8 cellular contexts compared by ENCODE assay signal in the genomic region with DNA sequence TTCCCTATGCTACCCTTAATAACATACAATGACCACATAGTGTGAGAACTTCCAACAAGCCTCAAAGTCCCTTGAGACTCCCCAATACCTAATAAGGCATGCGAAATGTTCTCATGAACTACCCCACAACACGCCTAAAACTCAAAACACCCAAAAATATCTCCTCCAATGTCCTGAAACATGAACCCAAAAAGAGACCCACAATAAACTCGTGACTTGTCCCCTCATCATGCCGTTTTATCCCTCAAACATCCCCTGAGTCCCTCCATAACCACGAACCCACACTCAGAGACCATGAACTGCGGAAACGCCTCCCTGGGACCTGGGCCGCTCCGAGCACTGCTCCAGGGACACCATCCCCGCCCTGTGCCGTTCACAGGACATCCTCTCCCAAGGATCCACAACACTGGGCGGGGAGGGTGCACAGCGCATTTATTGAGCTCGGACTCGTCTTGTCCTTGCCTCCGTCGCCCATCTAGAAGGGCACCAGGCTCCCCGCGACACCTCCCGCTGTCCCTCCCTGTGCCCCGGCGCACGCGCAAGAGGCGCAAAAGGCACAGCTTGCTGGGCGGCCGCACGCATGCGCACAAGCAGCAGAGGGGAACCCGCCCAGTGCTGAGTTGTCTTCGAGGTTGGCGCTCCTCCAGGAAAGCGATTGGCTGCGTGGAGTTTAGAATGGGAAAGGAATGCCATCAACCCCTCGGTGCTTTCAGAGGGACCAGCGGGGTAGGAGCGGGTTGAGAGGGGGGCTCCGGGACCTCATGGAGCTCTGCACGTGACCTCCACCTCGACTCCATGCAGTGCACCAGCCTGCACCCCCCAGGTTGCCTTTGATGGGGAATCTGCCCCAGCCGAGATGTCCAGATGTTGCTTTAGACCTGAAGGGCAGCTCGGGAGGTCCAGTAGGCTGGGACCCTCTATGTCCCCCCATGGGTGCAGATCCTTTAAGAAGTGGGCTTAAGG. TPM values are rescaled to one million over a fixed set of nuclear protein-coding genes. Genes with fewer than 3 reads are reported as not detected.
A peak's percentile ranks its signal among the peaks of the same experiment; 100 is the strongest.
DNase-seq lines count a peak whose midpoint lies in the region; ATAC-seq and TF ChIP-seq lines count a peak whose summit lies in the region.

No MANE protein-coding gene starts in this region.

- POLR2A ChIA-PET in activated B cell treated with CpG ODN at 0.5 μM for 24 hours (lab: Charles Lee) = interaction anchor here (0.5 to 1.4 kb wide), 7 partner anchors 9 to 143 kb away, joined by 3 to 6 read pairs (median 3); a partner anchor contains a TSS

- peaks cover 7% of the 10 kb centered on the region for H3K36me3 ChIP-seq in mammary epithelial cell (ENCODE audit: insufficient read depth, low read length)

- BruUV-seq in mammary epithelial cell (replicated peaks; lab: Mats Ljungman, UMichigan) = TSS peak; percentile 10

- WGBS in mammary epithelial cell (ENCODE audit: low coverage, missing lambda C conversion rate) = 21% methylated on average over 9 of the region's 42 CpGs

- H3K27me3 ChIP-seq in mammary epithelial cell (ENCODE audit: insufficient read depth, low read length) = no peaks in the 10 kb centered on the region

- TF ChIP-seq CTCF in activated B cell treated with CpG ODN at 0.5 μM for 24 hours (IDR thresholded peaks at IDR 0.05) = no peak
- no peak for TF ChIP-seq CTCF in mammary epithelial cell (conservative IDR thresholded peaks at IDR 0.05 in 1 of 2, IDR thresholded peaks at IDR 0.05 in 1 of 2; ENCODE audit: extremely low read depth in 1 of 2, insufficient read depth in 1 of 2, low read depth in 1 of 2, low read length in 2 of 2)

- peaks cover 19% of the 10 kb centered on the region for H3K79me2 ChIP-seq in mammary epithelial cell (ENCODE audit: insufficient read depth, low read length)

- peak overlapping the region; percentile 83 for H3K4me3 Mint-ChIP-seq in activated B cell treated with CpG ODN at 0.5 μM for 24 hours

- CTCF ChIA-PET in activated B cell treated with CpG ODN at 0.5 μM for 24 hours (lab: Charles Lee) = interaction anchor here (0.7 to 1.3 kb wide), 6 partner anchors 10 to 371 kb away, joined by 3 to 6 read pairs (median 3); a partner anchor contains a TSS
- CTCF ChIA-PET in mammary epithelial cell (lab: Charles Lee; ENCODE audit: low non-redundant PET) = interaction anchor here (0.8 kb wide), 1 partner anchor 16 kb away, joined by 4 read pairs; no protein-coding TSS in a partner anchor

- H3K36me3 Mint-ChIP-seq in activated B cell treated with CpG ODN at 0.5 μM for 24 hours (ENCODE audit: low read depth) = no peaks in the 10 kb centered on the region

- H3K27me3 Mint-ChIP-seq in activated B cell treated with CpG ODN at 0.5 μM for 24 hours = no peaks in the 10 kb centered on the region

- H3K27ac Mint-ChIP-seq in activated B cell treated with CpG ODN at 0.5 μM for 24 hours = peak overlapping the region; percentile 67

- intact Hi-C loops in activated B cell treated with CpG ODN at 0.5 μM for 24 hours (cut with micrococcal nuclease) (loop anchor here (1.0 kb wide), 1 partner anchor 17 kb away; no protein-coding TSS in a partner anchor), mammary epithelial cell (cut with micrococcal nuclease) (loop anchor here (1.0 kb wide), 2 partner anchors 8 to 11 kb away; a partner anchor contains a TSS)

- peaks cover 74% of the 10 kb centered on the region for H3K4me1 ChIP-seq in mammary epithelial cell (ENCODE audit: insufficient read depth, low read length)

- H3K4me2 ChIP-seq in mammary epithelial cell (ENCODE audit: insufficient read depth, low read depth, low read length) = peak overlapping the region; percentile 58

- H3K4me3 ChIP-seq in mammary epithelial cell (replicated peaks in 1 of 3; ENCODE audit: insufficient read depth in 1 of 3, low read depth in 2 of 3, low read length in 3 of 3) = no peak overlapping the region

- in situ Hi-C loops in Caki2 (cut with HindIII; ENCODE audit: low pct_unique_long_range_greater_than_20kb, low sequenced_read_pairs) (no loop called here), mammary epithelial cell (cut with MboI; ENCODE audit: low sequenced_read_pairs in 2 of 2) (no loop called here)

- H2AFZ ChIP-seq in mammary epithelial cell (ENCODE audit: low read depth, low read length) = peak overlapping the region; percentile 17

- dilution Hi-C loops in mammary epithelial cell (cut with HindIII; ENCODE audit: low sequenced_read_pairs) = no loop called here

- peak overlapping the region; percentile 30 for H3K9ac ChIP-seq in mammary epithelial cell (ENCODE audit: insufficient read depth, low read length)

- no peaks in the 10 kb centered on the region for H3K9me3 Mint-ChIP-seq in activated B cell treated with CpG ODN at 0.5 μM for 24 hours

- H3K27ac ChIP-seq in mammary epithelial cell (ENCODE audit: insufficient read depth, low read depth, low read length) = peak overlapping the region; percentile 74

- no peaks in the 10 kb centered on the region for H3K9me3 ChIP-seq in mammary epithelial cell (replicated peaks; ENCODE audit: insufficient read depth, low read length)

- peaks cover 14% of the 10 kb centered on the region for H3K4me1 Mint-ChIP-seq in activated B cell treated with CpG ODN at 0.5 μM for 24 hours

- DNase-seq in Caki2 (ENCODE audit: low read depth) = peak; percentile 87
- DNase-seq in NCI-H1930 (lab: John Stamatoyannopoulos, UW) = peak; percentile 81 to 88
- peak; percentile 83 for DNase-seq in activated B cell treated with CpG ODN at 0.5 μM for 24 hours
- DNase-seq in mammary epithelial cell = peak; percentile 89
- peak; percentile 89 for DNase-seq in kidney glomerular epithelial cell (lab: John Stamatoyannopoulos, UW)
- DNase-seq in stimulated activated CD4-positive, alpha-beta T cell treated with anti-CD3 and anti-CD28 coated beads, Interleukin-1b, Interleukin-23, amount 100 ng/mL, for 24 hours (ENCODE audit: low read depth in 4 of 4, low spot score in 1 of 4) = peak; percentile 70 to 82 (median 79)

- ATAC-seq in GM21737 (IDR thresholded peaks at IDR 0.05; ENCODE audit: unreplicated experiment) (peak; percentile 59), activated B cell treated with CpG ODN at 0.5 μM for 24 hours (ENCODE audit: low read depth) (peak; percentile 98), GM21723 (IDR thresholded peaks at IDR 0.05; ENCODE audit: unreplicated experiment) (no peak)

- no peaks in the 10 kb centered on the region for H4K20me1 ChIP-seq in mammary epithelial cell (ENCODE audit: insufficient read depth, low read length)

RNA-seq across cellular contexts. Expression of a gene that starts 8.8 kb away (rescaled TPM):
- not detected in 2 replicates for total RNA-seq in Caki2 (2014; rRNA removed; shearing (Covaris generic); ENCODE audit: low replicate concordance)
- total RNA-seq in activated B cell treated with CpG ODN at 0.5 μM for 24 hours (not detected in 2 replicates), mammary epithelial cell (100 to 1,000 TPM; 344 to 808 TPM)
- polyA plus RNA-seq in mammary epithelial cell = 901 TPM
- 137 TPM for polyA minus RNA-seq in mammary epithelial cell

RNA-seq across cellular contexts. Expression of a gene that starts 10.5 kb away (rescaled TPM):
- total RNA-seq in Caki2 (2014; rRNA removed; shearing (Covaris generic); ENCODE audit: low replicate concordance) = 0.29 TPM in 1 of 2 replicates, not detected in the other
- total RNA-seq in activated B cell treated with CpG ODN at 0.5 μM for 24 hours (not detected in 2 replicates), mammary epithelial cell (under 1 TPM; 0.17 to 0.42 TPM)
- 0.16 TPM for polyA plus RNA-seq in mammary epithelial cell
- 0.21 TPM for polyA minus RNA-seq in mammary epithelial cell

RNA-seq across cellular contexts. Expression of a gene that starts 14.2 kb away (rescaled TPM):
- total RNA-seq in Caki2 (2014; rRNA removed; shearing (Covaris generic); ENCODE audit: low replicate concordance) = not detected in 2 replicates
- total RNA-seq in activated B cell treated with CpG ODN at 0.5 μM for 24 hours (1.1 TPM in 2 replicates), mammary epithelial cell (1 to 10 TPM in 1 of 2 donors, not detected in 1; 1.9 TPM)
- polyA plus RNA-seq in mammary epithelial cell = 0.17 TPM
- polyA minus RNA-seq in mammary epithelial cell = not detected

RNA-seq across cellular contexts. Expression of a gene that starts 18.7 kb away (rescaled TPM):
- total RNA-seq in Caki2 (2014; rRNA removed; shearing (Covaris generic); ENCODE audit: low replicate concordance) = not detected in 2 replicates
- 2.2 and 3.0 TPM in 2 replicates for total RNA-seq in activated B cell treated with CpG ODN at 0.5 μM for 24 hours
- 1 to 10 TPM in 1 of 2 donors, not detected in 1; 1.1 TPM for total RNA-seq in mammary epithelial cell
- 0.67 TPM for polyA plus RNA-seq in mammary epithelial cell
- polyA minus RNA-seq in mammary epithelial cell = not detected

RNA-seq across cellular contexts. Expression of a gene that starts 30.2 kb away (rescaled TPM):
- total RNA-seq in Caki2 (2014; rRNA removed; shearing (Covaris generic); ENCODE audit: low replicate concordance) = 43.7 and 51.5 TPM in 2 replicates
- total RNA-seq in activated B cell treated with CpG ODN at 0.5 μM for 24 hours (103 and 125 TPM in 2 replicates), mammary epithelial cell (100 to 1,000 TPM in 1 of 2 donors, 10 to 100 TPM in 1; 23.5 to 349 TPM)
- 390 TPM for polyA plus RNA-seq in mammary epithelial cell
- 448 TPM for polyA minus RNA-seq in mammary epithelial cell

Comparison
In these comparisons a context has a peak if more than half of its experiments do, and no peak if none do; other contexts are left out.
1. RNA of a gene that starts 8.8 kb away (total RNA-seq): 344 to 808 TPM in mammary epithelial cell; not detected in Caki2 and not detected in activated B cell treated with CpG ODN at 0.5 μM for 24 hours; every median in the first group is over 100 times any median in the second.
2. Peak in every context shown above with its lines, with median percentiles within 50 percentile points of each other: DNase-seq.